ENCODE assay signal across 17 cellular contexts in genomic region chr7:95323410-95324129, GRCh38. TPM values are rescaled to one million over a fixed set of nuclear protein-coding genes. Genes with fewer than 3 reads are reported as not detected.
A peak's percentile ranks its signal among the peaks of the same experiment; 100 is the strongest.
DNase-seq lines count a peak whose midpoint lies in the region; TF ChIP-seq lines count a peak whose summit lies in the region.
"Had no signal": no experiment of that assay in that cellular context is flagged by ENCODE, and none has a peak within 500 bp of the region (broad histone marks: within the 10 kb centered on the region; RNA-seq: fewer than 3 reads in every experiment).

No MANE protein-coding gene starts in this region.

- peak; percentile 28 for DNase-seq in NCI-H146 (lab: John Stamatoyannopoulos, UW)
- DNase-seq in NCI-H146 treated with DMSO at 0.1 percent for 48 hours (lab: John Stamatoyannopoulos, UW; ENCODE audit: unreplicated experiment), result no peak
- DNase-seq in esophagus muscularis mucosa (ENCODE audit: extremely low spot score), result peak; percentile 70
- no peak for DNase-seq in neural crest cell (ENCODE audit: low read depth, low spot score)
- DNase-seq in GM03348 (ENCODE audit: low spot score), result no peak
- no peak for DNase-seq in NCI-H82 (lab: John Stamatoyannopoulos, UW)
- DNase-seq in NCI-H2227 (lab: John Stamatoyannopoulos, UW; ENCODE audit: unreplicated experiment), result no peak
- DNase-seq: 8988T, DMS79, KBM-7, NCI-H1105, NCI-H187, Right ventricle myocardium superior had no signal

- TF ChIP-seq POLR2A in esophagus muscularis mucosa (IDR thresholded peaks at IDR 0.05; ENCODE audit: low read depth), result no peak

- H3K9me3 Mint-ChIP-seq in neural crest cell, result peaks cover 13% of the 10 kb centered on the region
- H3K9me3 Mint-ChIP-seq: CD8-positive, alpha-beta T cell had no signal

- no peaks in the 10 kb centered on the region for H4K20me1 ChIP-seq in Loucy (ENCODE audit: insufficient read depth, low read length, poor library complexity, severe bottlenecking)

- no peaks in the 10 kb centered on the region for H3F3A ChIP-seq in Loucy (ENCODE audit: low read depth)

- H3K4me1 ChIP-seq in Loucy (ENCODE audit: insufficient read depth, low read length, poor library complexity, severe bottlenecking) (no peaks in the 10 kb centered on the region), esophagus muscularis mucosa (no peaks in the 10 kb centered on the region)

- no peaks in the 10 kb centered on the region for H3K9me3 ChIP-seq in Loucy (ENCODE audit: insufficient read depth, low read depth, low read length)
- no peaks in the 10 kb centered on the region for H3K9me3 ChIP-seq in esophagus muscularis mucosa
- H3K9me3 ChIP-seq: SK-N-SH had no signal

- H3K36me3 Mint-ChIP-seq in neural crest cell (ENCODE audit: low read depth), result no peaks in the 10 kb centered on the region
- H3K36me3 Mint-ChIP-seq: CD8-positive, alpha-beta T cell; T-cell had no signal

- H3K79me2 ChIP-seq in Loucy (ENCODE audit: insufficient read depth, low read length), result no peaks in the 10 kb centered on the region

- H3K4me3 ChIP-seq in Loucy (ENCODE audit: low read length, poor library complexity, severe bottlenecking), result peak overlapping the region; percentile 36
- no peak overlapping the region for H3K4me3 ChIP-seq in esophagus muscularis mucosa

- TF ChIP-seq EP300 in esophagus muscularis mucosa (IDR thresholded peaks at IDR 0.05), result no peak

- peak overlapping the region; percentile 17 for H3K4me2 ChIP-seq in Loucy (ENCODE audit: low read depth, low read length, poor library complexity, severe bottlenecking)
- H3K4me2 ChIP-seq: SK-N-SH had no signal

- intact Hi-C loops in esophagus muscularis mucosa (cut with DNase I), result no loop called here

- H2AFZ ChIP-seq in Loucy (ENCODE audit: low read length), result peak overlapping the region; percentile 11; the same call in 1 of the 2 replicates

- H3K27ac ChIP-seq in esophagus muscularis mucosa (replicated peaks in 1 of 4), result no peak overlapping the region

- H3K27me3 Mint-ChIP-seq in neural crest cell (ENCODE audit: low read depth), result peaks cover 13% of the 10 kb centered on the region

- H3K36me3 ChIP-seq in Loucy (ENCODE audit: insufficient read depth, low read length) (no peaks in the 10 kb centered on the region), esophagus muscularis mucosa (no peaks in the 10 kb centered on the region)

- WGBS in esophagus muscularis mucosa, result 89% methylated on average over 9 of the region's 9 CpGs

- H3K9me2 ChIP-seq in Loucy (replicated peaks; ENCODE audit: low read depth, low read length), result no peaks in the 10 kb centered on the region
- H3K9me2 ChIP-seq: SK-N-SH had no signal

- H3K27me3 ChIP-seq in Loucy (ENCODE audit: insufficient read depth, low read length, poor library complexity, severe bottlenecking), result no peaks in the 10 kb centered on the region
- peaks cover 0 to 27% (median 3%) of the 10 kb centered on the region in 4 donors for H3K27me3 ChIP-seq in esophagus muscularis mucosa

- H3K4me3 Mint-ChIP-seq in neural crest cell, result no peak overlapping the region
- H3K4me3 Mint-ChIP-seq: CD8-positive, alpha-beta T cell had no signal

- H3K9ac ChIP-seq in Loucy (ENCODE audit: low read depth, low read length, poor library complexity, severe bottlenecking), result no peak overlapping the region
- H3K9ac ChIP-seq: SK-N-SH had no signal

- H3K27ac Mint-ChIP-seq in neural crest cell (ENCODE audit: unreplicated experiment), result peak overlapping the region; percentile 24
- H3K27ac Mint-ChIP-seq: CD8-positive, alpha-beta T cell; T-cell had no signal

- H3K4me1 Mint-ChIP-seq in neural crest cell, result peaks cover 7% of the 10 kb centered on the region

- TF ChIP-seq CTCF in Loucy (conservative IDR thresholded peaks at IDR 0.05; ENCODE audit: low read length) (no peak), esophagus muscularis mucosa (IDR thresholded peaks at IDR 0.05) (no peak), neural crest cell (conservative IDR thresholded peaks at IDR 0.05) (no peak)

RNA-seq across cellular contexts. Expression of gene PON1, which starts 0.8 kb away (rescaled TPM):
- not detected for total RNA-seq in esophagus muscularis mucosa
- total RNA-seq in neural crest cell, result not detected in 2 replicates
- total RNA-seq: CD8-positive, alpha-beta T cell; Right ventricle myocardium superior had no signal

Comparison
In these comparisons a context has a peak if more than half of its experiments do, and no peak if none do; other contexts are left out.
1. DNase-seq: peak in NCI-H146 (single experiment) and esophagus muscularis mucosa (single experiment); none in NCI-H146 treated with DMSO at 0.1 percent for 48 hours (single experiment), neural crest cell (single experiment), GM03348 (single experiment), NCI-H82 (single experiment) and NCI-H2227 (single experiment).